Comparison of ENCODE assay signal across 8 cellular contexts in genomic region chr13:112942689-112943308, GRCh38. TPM values are rescaled to one million over a fixed set of nuclear protein-coding genes. Genes with fewer than 3 reads are reported as not detected.
DNase-seq lines count a peak whose midpoint lies in the region; ATAC-seq and TF ChIP-seq lines count a peak whose summit lies in the region.

No MANE protein-coding gene starts in this region.

- H3K36me3 ChIP-seq in BJ (ENCODE audit: control insufficient read depth, insufficient read depth, low read length) = no peaks in the 10 kb centered on the region

- DNase-seq in BJ (ENCODE audit: low read depth) (peak; percentile 57), GM19240 (ENCODE audit: insufficient read length, low spot score) (peak; percentile 71), NCI-H524 (lab: John Stamatoyannopoulos, UW) (peak; percentile 86 to 94), dedifferentiated amniotic fluid mesenchymal stem cell (ENCODE audit: extremely low spot score) (peak; percentile 92), left kidney (ENCODE audit: low read depth, low spot score) (peak; percentile 99)
- DNase-seq in activated CD4-positive, alpha-beta T cell treated with anti-CD3 and anti-CD28 coated beads for 48 hours = peak; percentile 99
- peak; percentile 95 to 97 for DNase-seq in stimulated activated CD4-positive, alpha-beta T cell treated with anti-CD3 and anti-CD28 coated beads, Interleukin-1b, Interleukin-23, amount 100 ng/mL, for 4 hours (ENCODE audit: low read depth in 2 of 2)

- H3K4me3 ChIP-seq in BJ (ENCODE audit: low read depth, low read length) = peak overlapping the region; percentile 39

- TF ChIP-seq CTCF in BJ (IDR thresholded peaks at IDR 0.05; ENCODE audit: insufficient read depth, low read depth, low read length) = peak; percentile 97

- POLR2A ChIA-PET in BJ (lab: Charles Lee) = no interaction called here

- H3K27me3 ChIP-seq in BJ (ENCODE audit: control insufficient read depth, insufficient read depth, low read length) = peaks cover 18% of the 10 kb centered on the region

- CTCF ChIA-PET in BJ (lab: Yijun Ruan, JAX) = interaction anchor here (0.8 to 2.5 kb wide), 18 partner anchors 10 to 620 kb away, joined by 3 to 10 read pairs (median 4); partner anchors contain the start of gene MCF2L

- ATAC-seq in HG03442 (IDR thresholded peaks at IDR 0.05; ENCODE audit: unreplicated experiment) = peak; percentile 95

RNA-seq across cellular contexts. Expression of gene MCF2L, which starts 26.2 kb away (rescaled TPM):
- 0.02 TPM in 1 of 2 replicates, not detected in the other for polyA plus RNA-seq in BJ (2011; rRNA removed)
- polyA minus RNA-seq in BJ (2011; rRNA and poly(A)+ RNA removed) = not detected in 2 replicates

Comparison
In these comparisons a context has a peak if more than half of its experiments do, and no peak if none do; other contexts are left out.
1. Peak in every context shown above with its lines: DNase-seq, ATAC-seq and H3K4me3 ChIP-seq.